ENCODE assay signal across 8 cellular contexts in the genomic region with DNA sequence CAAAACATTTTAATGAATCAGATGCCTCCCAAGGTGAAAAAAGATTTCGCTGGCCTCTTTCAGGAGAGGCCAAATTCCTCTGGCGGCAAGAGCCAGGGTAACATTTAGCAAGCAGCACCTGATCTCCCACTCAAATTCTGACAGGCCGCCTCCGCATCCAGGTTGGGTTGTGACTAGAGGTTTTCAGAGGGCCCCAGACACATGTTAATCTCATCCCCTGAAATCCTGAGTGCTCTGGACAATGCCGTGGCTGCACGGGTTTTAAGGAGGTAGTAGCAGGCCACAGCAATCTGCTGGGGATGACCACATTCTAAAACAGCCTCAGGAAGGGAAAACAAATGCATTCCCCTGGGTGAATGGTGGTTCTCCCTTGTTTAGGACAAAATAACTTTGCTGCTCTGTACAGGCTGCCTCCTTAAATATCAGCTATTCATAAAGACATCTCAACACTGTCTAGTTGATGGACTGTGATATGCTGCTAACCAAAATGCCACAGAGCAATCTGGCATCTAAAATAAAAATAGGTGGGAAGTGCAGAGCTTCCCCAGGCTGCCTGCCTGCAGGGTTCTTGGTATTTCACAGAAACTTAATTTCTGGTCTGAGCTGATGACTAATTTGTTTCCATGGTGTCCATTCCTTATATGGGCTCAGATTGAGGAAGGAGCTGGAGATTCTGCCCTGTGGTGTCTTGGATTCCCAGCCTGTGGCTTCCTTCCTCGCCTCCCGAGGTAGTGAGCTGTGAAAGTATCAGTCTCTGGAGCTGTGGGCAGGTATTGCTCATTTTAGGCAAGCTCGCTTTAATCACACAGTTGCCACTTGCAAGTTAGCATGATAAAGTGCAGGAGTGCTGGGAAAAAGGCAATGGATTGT.
DNase-seq lines count a peak whose midpoint lies in the region; ATAC-seq and TF ChIP-seq lines count a peak whose summit lies in the region.

No MANE protein-coding gene starts in this region.

- no peak overlapping the region for H3K27ac Mint-ChIP-seq in natural killer cell

- WGBS in lung, 2 donors = 79% methylated on average over 9 of the region's 9 CpGs

- H3K27ac ChIP-seq in AG04450 (ENCODE audit: low read depth, low read length) = peak overlapping the region; percentile 91
- H3K27ac ChIP-seq in lung (ENCODE audit: low read depth in 1 of 2, low read length in 1 of 2) = no peak overlapping the region

- H3K36me3 Mint-ChIP-seq in natural killer cell = peaks cover 17% of the 10 kb centered on the region

- H3K36me3 ChIP-seq in lung (ENCODE audit: control insufficient read depth in 2 of 2, insufficient read depth in 2 of 2, low read length in 2 of 2) (peaks cover 10 to 16% of the 10 kb centered on the region in 2 donors), H7 (replicated peaks; ENCODE audit: control insufficient read depth, insufficient read depth, low read length) (no peaks in the 10 kb centered on the region)

- CTCF ChIA-PET in AG04450 (lab: Charles Lee) = interaction anchor here (0.8 to 2.8 kb wide), 9 partner anchors 17 to 587 kb away, joined by 3 to 19 read pairs (median 5); no protein-coding TSS in a partner anchor

- no peaks in the 10 kb centered on the region for H3K27me3 ChIP-seq in AG04450 (ENCODE audit: control insufficient read depth, insufficient read depth, low read length)
- H3K27me3 ChIP-seq in lung (ENCODE audit: control insufficient read depth, insufficient read depth) = no peaks in the 10 kb centered on the region
- no peaks in the 10 kb centered on the region for H3K27me3 ChIP-seq in H7 (ENCODE audit: control insufficient read depth, insufficient read depth, low read length)

- H3K9me3 ChIP-seq in AG04450 (ENCODE audit: control insufficient read depth, insufficient read depth, low read length) = peaks cover 3% of the 10 kb centered on the region; the same call in 1 of the 2 replicates
- H3K9me3 ChIP-seq in lung (ENCODE audit: control insufficient read depth in 2 of 2, insufficient read depth in 1 of 2, low read length in 1 of 2) = peaks cover 0 to 5% of the 10 kb centered on the region in 2 donors

- POLR2A ChIA-PET in AG04450 (lab: Yijun Ruan, JAX) = interaction anchor here (0.8 kb wide), 1 partner anchor 55 kb away, joined by 3 read pairs; no protein-coding TSS in a partner anchor

- in situ Hi-C loops in KBM-7 (cut with MboI; ENCODE audit: low pct_unique_long_range_greater_than_20kb, low sequenced_read_pairs) (loop anchor here (25.0 kb wide), 1 partner anchor 582 kb away; no protein-coding TSS in a partner anchor), astrocyte of the spinal cord (cut with HindIII; ENCODE audit: low sequenced_read_pairs) (no loop called here)

- H3K4me3 ChIP-seq in AG04450 (ENCODE audit: low read depth, low read length) (no peak overlapping the region), astrocyte of the spinal cord (ENCODE audit: low read depth, low read length) (no peak overlapping the region), lung (no peak overlapping the region), H7 (ENCODE audit: insufficient read depth, low read depth, low read length) (no peak overlapping the region)

- peaks cover 0 to 2% of the 10 kb centered on the region in 2 donors for H3K9me3 Mint-ChIP-seq in natural killer cell

- ATAC-seq in lung (ENCODE audit: insufficient read depth, low FRiP score) = peak; percentile 58
- no peak for ATAC-seq in left colon
- ATAC-seq in natural killer cell = no peak

- H3K27me3 Mint-ChIP-seq in natural killer cell (ENCODE audit: low read depth in 2 of 2) = no peaks in the 10 kb centered on the region

- H3K4me3 Mint-ChIP-seq in natural killer cell = no peak overlapping the region

- TF ChIP-seq CTCF in AG04450 (IDR thresholded peaks at IDR 0.05; ENCODE audit: low read depth, low read length) (no peak), astrocyte of the spinal cord (IDR thresholded peaks at IDR 0.05; ENCODE audit: low read depth, low read length) (no peak), lung (IDR thresholded peaks at IDR 0.05; ENCODE audit: control extremely low read depth, extremely low read depth) (no peak), natural killer cell (IDR thresholded peaks at IDR 0.05) (no peak)

- DNase-seq in AG04450 (ENCODE audit: low read depth, low spot score) (peak; percentile 63), KBM-7 (peak; percentile 78), astrocyte of the spinal cord (ENCODE audit: low read depth, low spot score) (peak; percentile 94), lung (ENCODE audit: low spot score) (no peak), NCI-H345 (lab: John Stamatoyannopoulos, UW) (no peak), left colon (no peak), natural killer cell (no peak), H7 (no peak)

- intact Hi-C loops in left colon (cut with DNase I, micrococcal nuclease) (no loop called here), natural killer cell (cut with micrococcal nuclease) (no loop called here)

- H3K4me1 ChIP-seq in lung (ENCODE audit: control insufficient read depth in 2 of 2, insufficient read depth in 2 of 2, low read length in 2 of 2) = no peaks in the 10 kb centered on the region

- H3K4me1 Mint-ChIP-seq in natural killer cell = no peaks in the 10 kb centered on the region

Comparison
In these comparisons a context has a peak if more than half of its experiments do, and no peak if none do; other contexts are left out.
1. DNase-seq: peak in AG04450 (single experiment), KBM-7 (single experiment) and astrocyte of the spinal cord (single experiment); none in lung (single experiment), NCI-H345 (single experiment), left colon (0 of 2), natural killer cell (single experiment) and H7 (single experiment).